ENCODE assay signal across 17 cellular contexts in the genomic region with DNA sequence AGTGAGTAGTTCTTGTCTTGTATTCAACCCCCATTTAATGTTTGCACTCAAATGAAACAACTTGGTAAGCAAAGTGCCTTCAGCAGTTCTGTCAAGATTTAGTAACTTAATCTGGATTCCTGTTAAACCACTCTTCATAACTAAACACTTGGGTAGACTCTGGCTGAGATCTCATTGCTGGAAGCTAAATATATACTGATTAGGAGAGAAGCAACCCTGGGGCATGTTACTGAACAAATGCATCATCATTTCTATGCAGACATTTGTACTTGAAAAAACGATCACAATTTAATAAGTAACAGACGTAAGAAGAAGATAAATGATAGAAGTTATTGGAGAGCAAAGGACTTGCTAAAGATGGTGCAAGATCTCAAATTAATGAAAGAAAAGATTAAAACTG.
"Had no signal": no experiment of that assay in that cellular context is flagged by ENCODE, and none has a peak within 500 bp of the region (broad histone marks: within the 10 kb centered on the region; RNA-seq: fewer than 3 reads in every experiment).

No MANE protein-coding gene starts in this region.

- DNase-seq: colonic mucosa; effector CD4-positive, alpha-beta T cell; endodermal cell; erythroblast; foreskin keratinocyte; kidney; left cardiac atrium; left ventricle myocardium superior; mesendoderm; naive thymus-derived CD8-positive, alpha-beta T cell; right cardiac atrium; small intestine; stimulated activated CD4-positive, alpha-beta T cell treated with anti-CD3 and anti-CD28 coated beads, Interleukin-2, amount 100 ng/mL, for 48 hours; stimulated activated naive CD8-positive, alpha-beta T cell treated with anti-CD3 and anti-CD28 coated beads, Interleukin-15, Interleukin-2, amounts not matched to agents 100 U/mL and 50 U/mL, for 24 hours; thyroid gland had no signal

- H3K27ac ChIP-seq: colonic mucosa, foreskin keratinocyte, suprapubic skin, thyroid gland had no signal

- H3K4me3 ChIP-seq: colonic mucosa, lung, suprapubic skin, thyroid gland had no signal

- H3K9me3 ChIP-seq: colonic mucosa, suprapubic skin, thyroid gland had no signal

- H3K27me3 ChIP-seq: colonic mucosa, foreskin keratinocyte, suprapubic skin, thyroid gland had no signal

- H3K4me1 ChIP-seq: colonic mucosa, foreskin keratinocyte, suprapubic skin, thyroid gland had no signal

- H3K36me3 ChIP-seq: colonic mucosa, suprapubic skin, thyroid gland had no signal
